In the genomic region with DNA sequence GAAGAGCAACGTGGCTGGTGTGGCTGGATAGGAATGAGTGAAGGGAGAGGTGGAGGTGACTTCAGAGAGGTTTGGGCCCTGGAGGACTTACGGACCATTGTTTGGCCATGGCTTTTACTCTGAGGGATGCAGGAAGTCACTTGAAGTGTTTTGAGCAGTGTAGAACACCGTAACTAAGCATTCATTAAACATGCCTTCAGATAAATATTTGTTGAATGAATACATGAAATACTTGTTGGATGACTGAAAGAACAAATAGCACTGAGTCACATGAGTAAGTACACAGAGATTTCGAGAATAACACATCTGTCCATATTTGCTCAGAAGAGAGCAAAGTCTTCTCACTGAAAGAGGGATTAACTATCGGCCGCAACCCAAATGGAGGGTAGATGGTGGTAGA, we compare ENCODE assay signal across 26 cellular contexts.
DNase-seq lines count a peak whose midpoint lies in the region; ATAC-seq, FAIRE-seq and TF ChIP-seq lines count a peak whose summit lies in the region.
"Had no signal": no experiment of that assay in that cellular context is flagged by ENCODE, and none has a peak within 500 bp of the region (broad histone marks: within the 10 kb centered on the region; RNA-seq: fewer than 3 reads in every experiment).

No MANE protein-coding gene starts in this region.

- H3K4me1 ChIP-seq in A549, result peaks cover 6% of the 10 kb centered on the region; the same call in 1 of the 3 replicates
- H3K4me1 ChIP-seq: parathyroid adenoma had no signal

- peak in 1 of 2 experiments; percentile 38 for DNase-seq in A549 (ENCODE audit: low read depth in 1 of 2, low spot score in 1 of 2)
- DNase-seq in HCEC 1CT, result peak; percentile 94
- peak; percentile 16 for DNase-seq in astrocyte of the spinal cord (ENCODE audit: low read depth, low spot score)
- DNase-seq in hepatic stellate cell (ENCODE audit: low spot score), result peak; percentile 39
- no peak for DNase-seq in substantia nigra (lab: John Stamatoyannopoulos, UW)
- DNase-seq in stimulated activated CD4-positive, alpha-beta T cell treated with anti-CD3 and anti-CD28 coated beads, Interleukin-4, amount 100 ng/mL, for 4 hours, result no peak
- DNase-seq in islet precursor cell, result no peak
- no peak for DNase-seq in activated T-helper 1 cell treated with anti-CD3 and anti-CD28 coated beads, Interleukin-12 subunit alpha, Interleukin-12 subunit beta, Interleukin-2, Interleukin-4 antibody, amounts not matched to agents 30 ng/mL and 10 ng/mL and 1 ng/mL, durations not matched to agents 14 hours and 24 hours and 36 hours (ENCODE audit: low spot score)
- DNase-seq: activated CD4-positive, alpha-beta T cell treated with anti-CD3 and anti-CD28 coated beads, Interleukin-2, amount 10 ng/mL, durations not matched to agents 7 days and 5 days; activated effector memory CD4-positive, alpha-beta T cell treated with Interleukin-2 at 50 U/mL for 16 hours; activated naive CD8-positive, alpha-beta T cell treated with anti-CD3 and anti-CD28 coated beads, Interleukin-2, amount 50 U/mL, for 24 hours; CD4-positive, CD25-positive, alpha-beta regulatory T cell; DMS79; dorsolateral prefrontal cortex; erythroblast; hippocampal formation; KBM-7; kidney glomerular epithelial cell; NCI-H69; SHP77 treated with DMSO at 0.1 percent for 48 hours; stimulated activated CD4-positive, alpha-beta T cell treated with anti-CD3 and anti-CD28 coated beads, Interleukin-2, amount 100 ng/mL, for 24 hours; stimulated activated naive CD8-positive, alpha-beta T cell treated with anti-CD3 and anti-CD28 coated beads, Interleukin-15, amount 100 ng/mL, for 72 hours had no signal

- no peaks in the 10 kb centered on the region for H3K36me3 Mint-ChIP-seq in activated T-helper 1 cell treated with anti-CD3 and anti-CD28 coated beads, Interleukin-12 subunit alpha, Interleukin-12 subunit beta, Interleukin-2, Interleukin-4 antibody, amounts not matched to agents 30 ng/mL and 10 ng/mL and 1 ng/mL, durations not matched to agents 14 hours and 24 hours and 36 hours (ENCODE audit: low read depth)
- H3K36me3 Mint-ChIP-seq: CD4-positive, CD25-positive, alpha-beta regulatory T cell; mesothelial cell of epicardium; natural killer cell treated with Interleukin-12 subunit alpha and Interleukin-12 subunit beta and Interleukin-15 and Interleukin-18, amount 100 ng/mL, for 72 hours had no signal

- intact Hi-C loops in activated T-helper 1 cell treated with anti-CD3 and anti-CD28 coated beads, Interleukin-12 subunit alpha, Interleukin-12 subunit beta, Interleukin-2, Interleukin-4 antibody, amounts not matched to agents 30 ng/mL and 10 ng/mL and 1 ng/mL, durations not matched to agents 14 hours and 24 hours and 36 hours (cut with micrococcal nuclease), result no loop called here

- H3K4me1 Mint-ChIP-seq in activated T-helper 1 cell treated with anti-CD3 and anti-CD28 coated beads, Interleukin-12 subunit alpha, Interleukin-12 subunit beta, Interleukin-2, Interleukin-4 antibody, amounts not matched to agents 30 ng/mL and 10 ng/mL and 1 ng/mL, durations not matched to agents 14 hours and 24 hours and 36 hours (ENCODE audit: low read depth), result no peaks in the 10 kb centered on the region
- H3K4me1 Mint-ChIP-seq: activated CD4-positive, alpha-beta T cell treated with anti-CD3 and anti-CD28 coated beads, Interleukin-2, amount 10 ng/mL, durations not matched to agents 7 days and 5 days; activated naive CD8-positive, alpha-beta T cell treated with anti-CD3 and anti-CD28 coated beads, Interleukin-2, amount 50 U/mL, for 24 hours; CD4-positive, CD25-positive, alpha-beta regulatory T cell; mesothelial cell of epicardium; stimulated activated naive CD8-positive, alpha-beta T cell treated with anti-CD3 and anti-CD28 coated beads, Interleukin-15, amount 100 ng/mL, for 72 hours had no signal

- peak overlapping the region; percentile 19; the same call in 1 of the 3 replicates for H3K4me2 ChIP-seq in A549

- no peak for TF ChIP-seq EP300 in A549 (IDR thresholded peaks at IDR 0.05)

- no peak overlapping the region for H3K4me3 ChIP-seq in A549
- no peak overlapping the region for H3K4me3 ChIP-seq in astrocyte of the spinal cord (ENCODE audit: low read depth, low read length)
- H3K4me3 ChIP-seq: dorsolateral prefrontal cortex had no signal

- FAIRE-seq in A549 (lab: Jason Lieb, UNC), result no peak
- FAIRE-seq: A204.1 had no signal

- in situ Hi-C loops in astrocyte of the spinal cord (cut with HindIII; ENCODE audit: low sequenced_read_pairs), result no loop called here

- peaks cover 2% of the 10 kb centered on the region for H3K27me3 Mint-ChIP-seq in activated T-helper 1 cell treated with anti-CD3 and anti-CD28 coated beads, Interleukin-12 subunit alpha, Interleukin-12 subunit beta, Interleukin-2, Interleukin-4 antibody, amounts not matched to agents 30 ng/mL and 10 ng/mL and 1 ng/mL, durations not matched to agents 14 hours and 24 hours and 36 hours (ENCODE audit: insufficient read depth)
- H3K27me3 Mint-ChIP-seq: activated CD4-positive, alpha-beta T cell treated with anti-CD3 and anti-CD28 coated beads, Interleukin-2, amount 10 ng/mL, durations not matched to agents 7 days and 5 days; activated naive CD8-positive, alpha-beta T cell treated with anti-CD3 and anti-CD28 coated beads, Interleukin-2, amount 50 U/mL, for 24 hours; CD4-positive, CD25-positive, alpha-beta regulatory T cell; stimulated activated naive CD8-positive, alpha-beta T cell treated with anti-CD3 and anti-CD28 coated beads, Interleukin-15, amount 100 ng/mL, for 72 hours had no signal

- TF ChIP-seq POLR2A in A549 (IDR thresholded peaks at IDR 0.05; ENCODE audit: low read length), result no peak

- POLR2A ChIA-PET in A549 (lab: Yijun Ruan, JAX), result no interaction called here

- no peak overlapping the region for H3K4me3 Mint-ChIP-seq in activated T-helper 1 cell treated with anti-CD3 and anti-CD28 coated beads, Interleukin-12 subunit alpha, Interleukin-12 subunit beta, Interleukin-2, Interleukin-4 antibody, amounts not matched to agents 30 ng/mL and 10 ng/mL and 1 ng/mL, durations not matched to agents 14 hours and 24 hours and 36 hours
- H3K4me3 Mint-ChIP-seq: activated CD4-positive, alpha-beta T cell treated with anti-CD3 and anti-CD28 coated beads, Interleukin-2, amount 10 ng/mL, durations not matched to agents 7 days and 5 days; activated naive CD8-positive, alpha-beta T cell treated with anti-CD3 and anti-CD28 coated beads, Interleukin-2, amount 50 U/mL, for 24 hours; CD4-positive, CD25-positive, alpha-beta regulatory T cell; mesothelial cell of epicardium; natural killer cell treated with Interleukin-12 subunit alpha and Interleukin-12 subunit beta and Interleukin-15 and Interleukin-18, amount 100 ng/mL, for 72 hours; stimulated activated naive CD8-positive, alpha-beta T cell treated with anti-CD3 and anti-CD28 coated beads, Interleukin-15, amount 100 ng/mL, for 72 hours had no signal

- H3K27ac ChIP-seq in A549 (no peak overlapping the region), substantia nigra (ENCODE audit: low read depth, low read length, poor library complexity, severe bottlenecking) (no peak overlapping the region)
- H3K27ac ChIP-seq: dorsolateral prefrontal cortex, parathyroid adenoma had no signal

- TF ChIP-seq CTCF in A549 (IDR thresholded peaks at IDR 0.05), result no peak
- no peak for TF ChIP-seq CTCF in astrocyte of the spinal cord (IDR thresholded peaks at IDR 0.05; ENCODE audit: low read depth, low read length)

- H3K9me3 ChIP-seq in A549, result no peaks in the 10 kb centered on the region

- no peak for TF ChIP-seq RAD21 in A549 (conservative IDR thresholded peaks at IDR 0.05 in 1 of 2, IDR thresholded peaks at IDR 0.05 in 1 of 2)

- H3K9me3 Mint-ChIP-seq in activated T-helper 1 cell treated with anti-CD3 and anti-CD28 coated beads, Interleukin-12 subunit alpha, Interleukin-12 subunit beta, Interleukin-2, Interleukin-4 antibody, amounts not matched to agents 30 ng/mL and 10 ng/mL and 1 ng/mL, durations not matched to agents 14 hours and 24 hours and 36 hours, result no peaks in the 10 kb centered on the region
- H3K9me3 Mint-ChIP-seq: activated CD4-positive, alpha-beta T cell treated with anti-CD3 and anti-CD28 coated beads, Interleukin-2, amount 10 ng/mL, durations not matched to agents 7 days and 5 days; mesothelial cell of epicardium; natural killer cell treated with Interleukin-12 subunit alpha and Interleukin-12 subunit beta and Interleukin-15 and Interleukin-18, amount 100 ng/mL, for 72 hours; stimulated activated naive CD8-positive, alpha-beta T cell treated with anti-CD3 and anti-CD28 coated beads, Interleukin-15, amount 100 ng/mL, for 72 hours had no signal

- no peak overlapping the region for H3K27ac Mint-ChIP-seq in activated T-helper 1 cell treated with anti-CD3 and anti-CD28 coated beads, Interleukin-12 subunit alpha, Interleukin-12 subunit beta, Interleukin-2, Interleukin-4 antibody, amounts not matched to agents 30 ng/mL and 10 ng/mL and 1 ng/mL, durations not matched to agents 14 hours and 24 hours and 36 hours
- H3K27ac Mint-ChIP-seq: activated CD4-positive, alpha-beta T cell treated with anti-CD3 and anti-CD28 coated beads, Interleukin-2, amount 10 ng/mL, durations not matched to agents 7 days and 5 days; activated naive CD8-positive, alpha-beta T cell treated with anti-CD3 and anti-CD28 coated beads, Interleukin-2, amount 50 U/mL, for 24 hours; CD4-positive, CD25-positive, alpha-beta regulatory T cell; mesothelial cell of epicardium; natural killer cell treated with Interleukin-12 subunit alpha and Interleukin-12 subunit beta and Interleukin-15 and Interleukin-18, amount 100 ng/mL, for 72 hours; stimulated activated naive CD8-positive, alpha-beta T cell treated with anti-CD3 and anti-CD28 coated beads, Interleukin-15, amount 100 ng/mL, for 72 hours had no signal

- WGBS in A549 (ENCODE audit: missing lambda C conversion rate), result 7% methylated on average over 6 of the region's 6 CpGs

- ATAC-seq in A549, result peak; percentile 63 to 64; a peak in 5 of 6 replicates
- ATAC-seq: activated naive CD8-positive, alpha-beta T cell treated with anti-CD3 and anti-CD28 coated beads, Interleukin-2, amount 50 U/mL, for 24 hours; natural killer cell treated with Interleukin-12 subunit alpha and Interleukin-12 subunit beta and Interleukin-15 and Interleukin-18, amount 100 ng/mL, for 72 hours; stimulated activated naive CD8-positive, alpha-beta T cell treated with anti-CD3 and anti-CD28 coated beads, Interleukin-15, amount 100 ng/mL, for 72 hours had no signal

- CTCF ChIA-PET in A549 (lab: Yijun Ruan, JAX), result no interaction called here

TF ChIP-seq in A549, 52 proteins besides CTCF, POLR2A, EP300 and RAD21:
- TF ChIP-seq, protein P1, sequence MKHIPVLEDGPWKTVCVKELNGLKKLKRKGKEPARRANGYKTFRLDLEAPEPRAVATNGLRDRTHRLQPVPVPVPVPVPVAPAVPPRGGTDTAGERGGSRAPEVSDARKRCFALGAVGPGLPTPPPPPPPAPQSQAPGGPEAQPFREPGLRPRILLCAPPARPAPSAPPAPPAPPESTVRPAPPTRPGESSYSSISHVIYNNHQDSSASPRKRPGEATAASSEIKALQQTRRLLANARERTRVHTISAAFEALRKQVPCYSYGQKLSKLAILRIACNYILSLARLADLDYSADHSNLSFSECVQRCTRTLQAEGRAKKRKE (CRISPR knock-in tag; IDR thresholded peaks at IDR 0.05; ENCODE audit: low read depth), result no peak
- no peak for TF ChIP-seq SMC3 (IDR thresholded peaks at IDR 0.05)
- no peak for TF ChIP-seq FOSL2 (IDR thresholded peaks at IDR 0.05)
- peak; percentile 60 for TF ChIP-seq FOSL2 (CRISPR knock-in tag; IDR thresholded peaks at IDR 0.05)
- TF ChIP-seq JUNB (IDR thresholded peaks at IDR 0.05), result peak; percentile 39; the same call in 1 of the 2 replicates

Comparison
In these comparisons a context has a peak if more than half of its experiments do, and no peak if none do; other contexts are left out.
1. DNase-seq: peak in HCEC 1CT (single experiment), astrocyte of the spinal cord (single experiment) and hepatic stellate cell (single experiment); none in substantia nigra (0 of 49), stimulated activated CD4-positive, alpha-beta T cell treated with anti-CD3 and anti-CD28 coated beads, Interleukin-4, amount 100 ng/mL, for 4 hours (0 of 2), islet precursor cell (single experiment) and activated T-helper 1 cell treated with anti-CD3 and anti-CD28 coated beads, Interleukin-12 subunit alpha, Interleukin-12 subunit beta, Interleukin-2, Interleukin-4 antibody, amounts not matched to agents 30 ng/mL and 10 ng/mL and 1 ng/mL, durations not matched to agents 14 hours and 24 hours and 36 hours (single experiment).